20 cellular contexts compared by ENCODE assay signal in genomic region chr20:59071224-59071623, GRCh38.
A peak's percentile ranks its signal among the peaks of the same experiment; 100 is the strongest.
DNase-seq lines count a peak whose midpoint lies in the region; ATAC-seq lines count a peak whose summit lies in the region.
"Had no signal": no experiment of that assay in that cellular context is flagged by ENCODE, and none has a peak within 500 bp of the region (broad histone marks: within the 10 kb centered on the region; RNA-seq: fewer than 3 reads in every experiment).

No MANE protein-coding gene starts in this region.

- H3K4me1 Mint-ChIP-seq in stimulated activated memory B cell treated with anti-CD40 and anti-IgM and Interleukin-4, amounts not matched to agents 10 μg/mL and 1 μg/mL and 100 μg/mL, for 72 hours = peaks cover 55% of the 10 kb centered on the region
- H3K4me1 Mint-ChIP-seq: neural crest cell had no signal

- no peaks in the 10 kb centered on the region for H3K9me3 Mint-ChIP-seq in stimulated activated memory B cell treated with anti-CD40 and anti-IgM and Interleukin-4, amounts not matched to agents 10 μg/mL and 1 μg/mL and 100 μg/mL, for 72 hours
- H3K9me3 Mint-ChIP-seq: activated naive CD4-positive, alpha-beta T cell treated with anti-CD3 and anti-CD28 coated beads, Interleukin-2, amount 10 ng/mL, durations not matched to agents 7 days and 5 days; CD4-positive, CD25-positive, alpha-beta regulatory T cell; neural crest cell had no signal

- H3K27ac Mint-ChIP-seq in stimulated activated memory B cell treated with anti-CD40 and anti-IgM and Interleukin-4, amounts not matched to agents 10 μg/mL and 1 μg/mL and 100 μg/mL, for 72 hours = peak overlapping the region; percentile 21
- H3K27ac Mint-ChIP-seq: activated naive CD4-positive, alpha-beta T cell treated with anti-CD3 and anti-CD28 coated beads, Interleukin-2, amount 10 ng/mL, durations not matched to agents 7 days and 5 days; CD4-positive, CD25-positive, alpha-beta regulatory T cell had no signal

- no peaks in the 10 kb centered on the region for H3K36me3 Mint-ChIP-seq in stimulated activated memory B cell treated with anti-CD40 and anti-IgM and Interleukin-4, amounts not matched to agents 10 μg/mL and 1 μg/mL and 100 μg/mL, for 72 hours
- H3K36me3 Mint-ChIP-seq: activated naive CD4-positive, alpha-beta T cell treated with anti-CD3 and anti-CD28 coated beads, Interleukin-2, amount 10 ng/mL, durations not matched to agents 7 days and 5 days; CD4-positive, CD25-positive, alpha-beta regulatory T cell had no signal

- peak; percentile 73 for ATAC-seq in HG02884 (IDR thresholded peaks at IDR 0.05; ENCODE audit: unreplicated experiment)
- ATAC-seq in stimulated activated memory B cell treated with anti-CD40 and anti-IgM and Interleukin-4, amounts not matched to agents 10 μg/mL and 1 μg/mL and 100 μg/mL, for 72 hours = peak; percentile 82
- ATAC-seq: PC-3, psoas muscle had no signal

- H3K4me3 Mint-ChIP-seq in stimulated activated memory B cell treated with anti-CD40 and anti-IgM and Interleukin-4, amounts not matched to agents 10 μg/mL and 1 μg/mL and 100 μg/mL, for 72 hours = no peak overlapping the region
- H3K4me3 Mint-ChIP-seq: activated naive CD4-positive, alpha-beta T cell treated with anti-CD3 and anti-CD28 coated beads, Interleukin-2, amount 10 ng/mL, durations not matched to agents 7 days and 5 days; CD4-positive, CD25-positive, alpha-beta regulatory T cell; neural crest cell had no signal

- peak; percentile 46 for DNase-seq in SIG-M5 treated with dmso at 0.1 percent for 504 hours (lab: John Stamatoyannopoulos, UW; ENCODE audit: unreplicated experiment)
- DNase-seq in SIG-M5 (lab: John Stamatoyannopoulos, UW) = no peak
- DNase-seq in OCI-M1 (lab: John Stamatoyannopoulos, UW) = peak; percentile 41
- no peak for DNase-seq in NCI-H446 (lab: John Stamatoyannopoulos, UW)
- DNase-seq in NCI-H510A treated with DMSO at 0.1 percent for 48 hours (lab: John Stamatoyannopoulos, UW) = no peak
- DNase-seq in NCI-H524 treated with DMSO at 0.1 percent for 48 hours (lab: John Stamatoyannopoulos, UW) = no peak
- DNase-seq: 8988T; activated naive CD4-positive, alpha-beta T cell treated with anti-CD3 and anti-CD28 coated beads, Interleukin-2, amount 10 ng/mL, durations not matched to agents 7 days and 5 days; activated T-cell treated with anti-CD3 and anti-CD28 coated beads, Interleukin-2, amount 50 U/mL, for 1 hour; CD4-positive, CD25-positive, alpha-beta regulatory T cell; hippocampal formation; NCI-H2081; NCI-H526; PC-3; psoas muscle; SK-N-SH; stimulated activated naive CD4-positive, alpha-beta T cell treated with Interleukin-2 at 50 U/mL for 16 hours had no signal

- H3K27me3 Mint-ChIP-seq in stimulated activated memory B cell treated with anti-CD40 and anti-IgM and Interleukin-4, amounts not matched to agents 10 μg/mL and 1 μg/mL and 100 μg/mL, for 72 hours = peaks cover 15% of the 10 kb centered on the region

Comparison
In these comparisons a context has a peak if more than half of its experiments do, and no peak if none do; other contexts are left out.
1. DNase-seq: peak in SIG-M5 treated with dmso at 0.1 percent for 504 hours (single experiment) and OCI-M1 (single experiment); none in SIG-M5 (single experiment), NCI-H446 (0 of 2), NCI-H510A treated with DMSO at 0.1 percent for 48 hours (single experiment) and NCI-H524 treated with DMSO at 0.1 percent for 48 hours (single experiment).